Comparison of ENCODE assay signal across 1 cellular context in the genomic region with DNA sequence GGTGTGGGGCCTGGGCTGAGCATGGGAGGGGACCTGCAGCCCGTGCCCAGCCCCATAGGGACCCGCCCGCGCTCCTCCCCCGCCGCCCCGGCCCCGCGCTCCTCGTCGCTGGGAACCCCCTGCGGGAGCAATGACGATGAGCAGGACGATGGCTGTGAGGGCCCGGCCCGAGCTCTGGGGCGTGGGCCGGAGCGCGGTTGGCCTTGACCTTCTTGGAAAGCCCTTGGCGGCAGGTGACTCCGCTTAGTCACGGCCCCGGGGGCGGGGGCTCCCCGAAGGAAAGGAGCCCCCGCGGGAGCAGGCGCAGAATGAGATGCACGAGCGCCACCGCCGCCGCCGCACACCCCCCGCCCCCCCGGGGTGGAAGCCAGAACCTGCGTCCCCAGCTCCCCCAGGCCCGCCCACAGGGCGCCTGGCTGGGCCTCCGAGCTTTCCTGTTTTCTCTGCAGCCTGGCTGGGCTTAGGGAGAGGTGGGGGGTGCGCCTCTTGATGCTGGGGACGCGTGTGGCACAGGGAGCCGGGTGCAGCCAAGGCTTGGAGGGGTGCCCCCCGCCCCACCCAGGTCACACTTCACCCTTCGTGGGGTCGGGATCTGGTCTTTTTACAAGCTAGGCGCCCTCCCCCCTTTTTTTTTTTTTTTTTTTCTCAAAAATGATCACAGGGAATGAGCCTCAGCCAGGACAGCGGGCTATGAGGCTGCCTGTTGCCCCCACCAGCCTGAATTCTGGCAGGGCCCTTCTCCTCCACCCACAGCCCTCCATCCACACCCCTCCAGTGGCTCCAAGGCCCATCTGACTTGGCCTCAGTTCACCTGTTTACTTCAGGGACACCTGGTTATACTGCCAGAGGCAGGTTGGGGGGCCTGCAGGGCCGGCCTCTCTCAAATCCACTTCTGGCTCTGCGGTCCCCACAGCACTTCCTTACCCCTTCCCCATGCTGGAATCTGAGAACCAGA.
TF ChIP-seq lines count a peak whose summit lies in the region.

No MANE protein-coding gene starts in this region.

TF ChIP-seq in HepG2, 621 proteins besides CTCF, POLR2A, EP300 and RAD21 (continued from another document and continues in another):
- TF ChIP-seq, protein P1, sequence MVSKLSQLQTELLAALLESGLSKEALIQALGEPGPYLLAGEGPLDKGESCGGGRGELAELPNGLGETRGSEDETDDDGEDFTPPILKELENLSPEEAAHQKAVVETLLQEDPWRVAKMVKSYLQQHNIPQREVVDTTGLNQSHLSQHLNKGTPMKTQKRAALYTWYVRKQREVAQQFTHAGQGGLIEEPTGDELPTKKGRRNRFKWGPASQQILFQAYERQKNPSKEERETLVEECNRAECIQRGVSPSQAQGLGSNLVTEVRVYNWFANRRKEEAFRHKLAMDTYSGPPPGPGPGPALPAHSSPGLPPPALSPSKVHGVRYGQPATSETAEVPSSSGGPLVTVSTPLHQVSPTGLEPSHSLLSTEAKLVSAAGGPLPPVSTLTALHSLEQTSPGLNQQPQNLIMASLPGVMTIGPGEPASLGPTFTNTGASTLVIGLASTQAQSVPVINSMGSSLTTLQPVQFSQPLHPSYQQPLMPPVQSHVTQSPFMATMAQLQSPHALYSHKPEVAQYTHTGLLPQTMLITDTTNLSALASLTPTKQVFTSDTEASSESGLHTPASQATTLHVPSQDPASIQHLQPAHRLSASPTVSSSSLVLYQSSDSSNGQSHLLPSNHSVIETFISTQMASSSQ (IDR thresholded peaks at IDR 0.05; ENCODE audit: low read depth), result no peak
- TF ChIP-seq, protein P1 (CRISPR knock-in tag; IDR thresholded peaks at IDR 0.05; ENCODE audit: borderline replicate concordance), result peak; percentile 44; the same call in 1 of the 2 replicates
- TF ChIP-seq, protein P2, sequence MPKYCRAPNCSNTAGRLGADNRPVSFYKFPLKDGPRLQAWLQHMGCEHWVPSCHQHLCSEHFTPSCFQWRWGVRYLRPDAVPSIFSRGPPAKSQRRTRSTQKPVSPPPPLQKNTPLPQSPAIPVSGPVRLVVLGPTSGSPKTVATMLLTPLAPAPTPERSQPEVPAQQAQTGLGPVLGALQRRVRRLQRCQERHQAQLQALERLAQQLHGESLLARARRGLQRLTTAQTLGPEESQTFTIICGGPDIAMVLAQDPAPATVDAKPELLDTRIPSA (CRISPR knock-in tag; IDR thresholded peaks at IDR 0.05; ENCODE audit: borderline replicate concordance), result no peak
- TF ChIP-seq YY1 (IDR thresholded peaks at IDR 0.05; ENCODE audit: insufficient read depth, insufficient replicate concordance, low read depth, low read length) (peak; percentile 66), NR1H2 (CRISPR knock-in tag; IDR thresholded peaks at IDR 0.05; ENCODE audit: borderline replicate concordance, low read depth) (no peak), KDM4B (CRISPR knock-in tag; IDR thresholded peaks at IDR 0.05) (no peak), MZF1 (CRISPR knock-in tag; IDR thresholded peaks at IDR 0.05; ENCODE audit: borderline replicate concordance) (no peak), PAX8 (CRISPR knock-in tag; IDR thresholded peaks at IDR 0.05; ENCODE audit: borderline replicate concordance) (no peak), TCF7 (IDR thresholded peaks at IDR 0.05; ENCODE audit: low read depth) (no peak), ZNF850 (CRISPR knock-in tag; conservative IDR thresholded peaks at IDR 0.05) (no peak), ZNF776 (CRISPR knock-in tag; IDR thresholded peaks at IDR 0.05) (0 out of 2 replicates have a peak, but pooled peaks have one; percentile 48), STAG1 (CRISPR knock-in tag; IDR thresholded peaks at IDR 0.05) (no peak), ZNF121 (CRISPR knock-in tag; IDR thresholded peaks at IDR 0.05) (no peak), KLF9 (CRISPR knock-in tag; IDR thresholded peaks at IDR 0.05; ENCODE audit: low read depth) (no peak), NFE2L2 (IDR thresholded peaks at IDR 0.05; ENCODE audit: low read length) (peak; percentile 6; the same call in 1 of the 2 replicates), MEF2D (CRISPR knock-in tag; IDR thresholded peaks at IDR 0.05) (no peak), SRSF4 (IDR thresholded peaks at IDR 0.05; ENCODE audit: low read depth, low read length, poor library complexity, severe bottlenecking) (no peak), JARID2 (CRISPR knock-in tag; IDR thresholded peaks at IDR 0.05; ENCODE audit: insufficient replicate concordance) (no peak), SNAI1 (CRISPR knock-in tag; IDR thresholded peaks at IDR 0.05; ENCODE audit: borderline replicate concordance) (peak; percentile 81; the same call in 1 of the 2 replicates), POLR2AphosphoS5 (IDR thresholded peaks at IDR 0.05; ENCODE audit: low read depth, low read length) (no peak), ZNF883 (CRISPR knock-in tag; IDR thresholded peaks at IDR 0.05; ENCODE audit: not compliant biosample characterization) (no peak), ZNF317 (CRISPR knock-in tag; IDR thresholded peaks at IDR 0.05) (peak; percentile 77; the same call in 1 of the 2 replicates), ZNF607 (CRISPR knock-in tag; IDR thresholded peaks at IDR 0.05; ENCODE audit: borderline replicate concordance) (no peak; the same call in 1 of the 2 replicates), ZKSCAN1 (IDR thresholded peaks at IDR 0.05; ENCODE audit: low read length) (no peak), SIX4 (CRISPR knock-in tag; IDR thresholded peaks at IDR 0.05) (peak; percentile 63; the same call in 1 of the 2 replicates), HNF4A (CRISPR knock-in tag; IDR thresholded peaks at IDR 0.05) (peak; percentile 46), ZNF30 (CRISPR knock-in tag; IDR thresholded peaks at IDR 0.05) (no peak), PHF21A (CRISPR knock-in tag; IDR thresholded peaks at IDR 0.05) (peak; percentile 73; the same call in 1 of the 2 replicates), ZNF619 (CRISPR knock-in tag; IDR thresholded peaks at IDR 0.05) (no peak), MAZ (IDR thresholded peaks at IDR 0.05; ENCODE audit: borderline replicate concordance, low read depth, low read length) (peak; percentile 91), MAZ (CRISPR knock-in tag; IDR thresholded peaks at IDR 0.05; ENCODE audit: low read depth) (peak; percentile 78), ZNF160 (CRISPR knock-in tag; IDR thresholded peaks at IDR 0.05) (no peak)
- TF ChIP-seq, protein P3, sequence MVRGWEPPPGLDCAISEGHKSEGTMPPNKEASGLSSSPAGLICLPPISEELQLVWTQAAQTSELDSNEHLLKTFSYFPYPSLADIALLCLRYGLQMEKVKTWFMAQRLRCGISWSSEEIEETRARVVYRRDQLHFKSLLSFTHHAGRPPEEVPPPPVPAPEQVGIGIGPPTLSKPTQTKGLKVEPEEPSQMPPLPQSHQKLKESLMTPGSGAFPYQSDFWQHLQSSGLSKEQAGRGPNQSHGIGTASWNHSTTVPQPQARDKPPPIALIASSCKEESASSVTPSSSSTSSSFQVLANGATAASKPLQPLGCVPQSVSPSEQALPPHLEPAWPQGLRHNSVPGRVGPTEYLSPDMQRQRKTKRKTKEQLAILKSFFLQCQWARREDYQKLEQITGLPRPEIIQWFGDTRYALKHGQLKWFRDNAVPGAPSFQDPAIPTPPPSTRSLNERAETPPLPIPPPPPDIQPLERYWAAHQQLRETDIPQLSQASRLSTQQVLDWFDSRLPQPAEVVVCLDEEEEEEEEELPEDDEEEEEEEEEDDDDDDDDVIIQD (CRISPR knock-in tag; IDR thresholded peaks at IDR 0.05; ENCODE audit: low read depth), result 0 out of 2 replicates have a peak, but pooled peaks have one; percentile 10
- TF ChIP-seq, protein P4, sequence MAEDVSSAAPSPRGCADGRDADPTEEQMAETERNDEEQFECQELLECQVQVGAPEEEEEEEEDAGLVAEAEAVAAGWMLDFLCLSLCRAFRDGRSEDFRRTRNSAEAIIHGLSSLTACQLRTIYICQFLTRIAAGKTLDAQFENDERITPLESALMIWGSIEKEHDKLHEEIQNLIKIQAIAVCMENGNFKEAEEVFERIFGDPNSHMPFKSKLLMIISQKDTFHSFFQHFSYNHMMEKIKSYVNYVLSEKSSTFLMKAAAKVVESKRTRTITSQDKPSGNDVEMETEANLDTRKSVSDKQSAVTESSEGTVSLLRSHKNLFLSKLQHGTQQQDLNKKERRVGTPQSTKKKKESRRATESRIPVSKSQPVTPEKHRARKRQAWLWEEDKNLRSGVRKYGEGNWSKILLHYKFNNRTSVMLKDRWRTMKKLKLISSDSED (CRISPR knock-in tag; IDR thresholded peaks at IDR 0.05), result no peak
- TF ChIP-seq, protein P5, sequence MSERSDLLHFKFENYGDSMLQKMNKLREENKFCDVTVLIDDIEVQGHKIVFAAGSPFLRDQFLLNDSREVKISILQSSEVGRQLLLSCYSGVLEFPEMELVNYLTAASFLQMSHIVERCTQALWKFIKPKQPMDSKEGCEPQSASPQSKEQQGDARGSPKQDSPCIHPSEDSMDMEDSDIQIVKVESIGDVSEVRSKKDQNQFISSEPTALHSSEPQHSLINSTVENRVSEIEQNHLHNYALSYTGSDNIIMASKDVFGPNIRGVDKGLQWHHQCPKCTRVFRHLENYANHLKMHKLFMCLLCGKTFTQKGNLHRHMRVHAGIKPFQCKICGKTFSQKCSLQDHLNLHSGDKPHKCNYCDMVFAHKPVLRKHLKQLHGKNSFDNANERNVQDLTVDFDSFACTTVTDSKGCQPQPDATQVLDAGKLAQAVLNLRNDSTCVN (CRISPR knock-in tag; IDR thresholded peaks at IDR 0.05; ENCODE audit: borderline replicate concordance), result no peak
- TF ChIP-seq, protein P6, sequence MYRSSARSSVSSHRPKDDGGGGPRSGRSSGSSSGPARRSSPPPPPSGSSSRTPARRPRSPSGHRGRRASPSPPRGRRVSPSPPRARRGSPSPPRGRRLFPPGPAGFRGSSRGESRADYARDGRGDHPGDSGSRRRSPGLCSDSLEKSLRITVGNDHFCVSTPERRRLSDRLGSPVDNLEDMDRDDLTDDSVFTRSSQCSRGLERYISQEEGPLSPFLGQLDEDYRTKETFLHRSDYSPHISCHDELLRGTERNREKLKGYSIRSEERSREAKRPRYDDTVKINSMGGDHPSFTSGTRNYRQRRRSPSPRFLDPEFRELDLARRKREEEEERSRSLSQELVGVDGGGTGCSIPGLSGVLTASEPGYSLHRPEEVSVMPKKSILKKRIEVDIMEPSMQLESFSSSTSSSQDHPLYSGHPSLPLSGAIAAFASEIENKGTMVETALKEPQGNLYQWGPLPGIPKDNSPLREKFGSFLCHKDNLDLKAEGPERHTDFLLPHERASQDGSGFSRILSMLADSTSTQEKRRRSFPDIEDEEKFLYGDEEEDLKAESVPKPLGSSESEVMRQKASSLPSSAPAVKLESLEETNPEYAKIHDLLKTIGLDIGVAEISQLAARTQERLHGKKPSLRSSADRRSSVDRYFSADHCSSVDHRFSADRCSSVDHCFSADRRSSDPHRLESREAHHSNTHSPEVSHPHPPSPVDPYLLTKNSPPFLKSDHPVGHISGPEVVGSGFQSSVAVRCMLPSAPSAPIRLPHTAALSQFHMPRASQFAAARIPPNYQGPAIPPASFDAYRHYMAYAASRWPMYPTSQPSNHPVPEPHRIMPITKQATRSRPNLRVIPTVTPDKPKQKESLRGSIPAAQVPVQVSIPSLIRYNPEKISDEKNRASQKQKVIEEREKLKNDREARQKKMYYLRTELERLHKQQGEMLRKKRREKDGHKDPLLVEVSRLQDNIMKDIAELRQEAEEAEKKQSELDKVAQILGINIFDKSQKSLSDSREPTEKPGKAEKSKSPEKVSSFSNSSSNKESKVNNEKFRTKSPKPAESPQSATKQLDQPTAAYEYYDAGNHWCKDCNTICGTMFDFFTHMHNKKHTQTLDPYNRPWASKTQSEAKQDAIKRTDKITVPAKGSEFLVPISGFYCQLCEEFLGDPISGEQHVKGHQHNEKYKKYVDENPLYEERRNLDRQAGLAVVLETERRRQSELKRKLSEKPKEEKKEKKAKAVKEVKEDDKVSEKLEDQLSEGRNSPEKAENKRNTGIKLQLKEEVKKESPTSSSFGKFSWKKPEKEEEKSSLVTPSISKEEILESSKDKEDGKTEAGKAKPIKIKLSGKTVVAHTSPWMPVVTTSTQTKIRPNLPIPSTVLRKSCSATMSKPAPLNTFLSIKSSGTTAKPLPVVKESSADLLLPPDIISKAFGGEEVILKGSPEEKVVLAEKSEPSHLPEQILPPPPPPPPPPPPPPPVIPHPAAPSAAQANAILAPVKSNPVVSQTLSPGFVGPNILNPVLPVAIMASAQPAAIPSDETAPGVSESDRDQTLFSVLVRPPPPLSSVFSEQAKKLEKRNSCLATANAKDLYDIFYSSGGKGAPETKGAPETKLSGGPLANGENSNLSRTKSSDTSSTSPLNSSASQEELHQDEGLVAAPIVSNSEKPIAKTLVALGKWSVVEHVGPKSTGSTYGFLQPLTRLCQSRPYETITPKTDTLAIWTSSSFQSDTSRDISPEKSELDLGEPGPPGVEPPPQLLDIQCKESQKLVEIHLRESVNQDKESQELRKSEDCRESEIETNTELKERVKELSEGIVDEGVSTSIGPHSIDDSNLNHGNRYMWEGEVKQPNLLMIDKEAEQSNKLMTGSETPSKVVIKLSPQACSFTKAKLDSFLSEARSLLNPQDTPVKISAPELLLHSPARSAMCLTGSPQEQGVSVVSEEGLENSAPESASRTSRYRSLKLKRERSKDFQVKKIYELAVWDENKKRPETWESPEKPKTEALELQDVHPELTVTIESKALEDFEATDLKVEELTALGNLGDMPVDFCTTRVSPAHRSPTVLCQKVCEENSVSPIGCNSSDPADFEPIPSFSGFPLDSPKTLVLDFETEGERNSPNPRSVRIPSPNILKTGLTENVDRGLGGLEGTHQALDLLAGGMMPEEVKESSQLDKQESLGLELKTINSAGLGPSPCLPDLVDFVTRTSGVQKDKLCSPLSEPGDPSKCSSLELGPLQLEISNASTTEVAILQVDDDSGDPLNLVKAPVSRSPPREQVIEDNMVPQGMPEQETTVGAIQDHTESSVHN (CRISPR knock-in tag; IDR thresholded peaks at IDR 0.05), result no peak
- TF ChIP-seq, protein P7, sequence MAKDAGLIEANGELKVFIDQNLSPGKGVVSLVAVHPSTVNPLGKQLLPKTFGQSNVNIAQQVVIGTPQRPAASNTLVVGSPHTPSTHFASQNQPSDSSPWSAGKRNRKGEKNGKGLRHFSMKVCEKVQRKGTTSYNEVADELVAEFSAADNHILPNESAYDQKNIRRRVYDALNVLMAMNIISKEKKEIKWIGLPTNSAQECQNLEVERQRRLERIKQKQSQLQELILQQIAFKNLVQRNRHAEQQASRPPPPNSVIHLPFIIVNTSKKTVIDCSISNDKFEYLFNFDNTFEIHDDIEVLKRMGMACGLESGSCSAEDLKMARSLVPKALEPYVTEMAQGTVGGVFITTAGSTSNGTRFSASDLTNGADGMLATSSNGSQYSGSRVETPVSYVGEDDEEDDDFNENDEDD (CRISPR knock-in tag; IDR thresholded peaks at IDR 0.05; ENCODE audit: borderline replicate concordance), result peak; percentile 69; the same call in 1 of the 2 replicates
